24 cellular contexts compared by ENCODE assay signal in genomic region chr6:82740066-82740465, GRCh38.
"Had no signal": no experiment of that assay in that cellular context is flagged by ENCODE, and none has a peak within 500 bp of the region (broad histone marks: within the 10 kb centered on the region; RNA-seq: fewer than 3 reads in every experiment).

No MANE protein-coding gene starts in this region.

- H3K4me1 ChIP-seq: left lung, parathyroid adenoma, right lobe of liver, thyroid gland had no signal

- H3K4me1 Mint-ChIP-seq: activated naive CD4-positive, alpha-beta T cell treated with anti-CD3 and anti-CD28 coated beads, Interleukin-2, amount 10 ng/mL, durations not matched to agents 7 days and 5 days; immature natural killer cell; naive thymus-derived CD4-positive, alpha-beta T cell; T-helper 17 cell had no signal

- H3K4me3 Mint-ChIP-seq: activated naive CD4-positive, alpha-beta T cell treated with anti-CD3 and anti-CD28 coated beads, Interleukin-2, amount 10 ng/mL, durations not matched to agents 7 days and 5 days; activated T-cell treated with anti-CD3 and anti-CD28 coated beads, Interleukin-2, amount 50 U/mL, for 72 hours; immature natural killer cell; naive thymus-derived CD4-positive, alpha-beta T cell; stimulated activated naive CD8-positive, alpha-beta T cell treated with anti-CD3 and anti-CD28 coated beads, Interleukin-15, Interleukin-2, amounts not matched to agents 100 ng/mL and 50 ng/mL, for 24 hours; T-helper 17 cell had no signal

- DNase-seq: activated CD4-positive, alpha-beta T cell treated with anti-CD3 and anti-CD28 coated beads for 4 hours; activated CD4-positive, alpha-beta T cell treated with anti-CD3 and anti-CD28 coated beads, Interleukin-2, amount 50 U/mL, for 48 hours; activated CD4-positive, CD25-positive, alpha-beta regulatory T cell; activated effector memory CD4-positive, alpha-beta T cell treated with anti-CD3 and anti-CD28 coated beads, Interleukin-2, amount 50 U/mL, for 16 hours; activated naive CD4-positive, alpha-beta T cell treated with anti-CD3 and anti-CD28 coated beads, Interleukin-2, amount 10 ng/mL, durations not matched to agents 7 days and 5 days; activated T-cell treated with anti-CD3 and anti-CD28 coated beads, Interleukin-2, amount 50 U/mL, for 72 hours; amygdala; effector CD8-positive, alpha-beta T cell; foreskin melanocyte; immature natural killer cell; left lung; naive thymus-derived CD4-positive, alpha-beta T cell; right lobe of liver; stimulated activated CD4-positive, alpha-beta T cell treated with anti-CD3 and anti-CD28 coated beads, Interleukin-1b, Interleukin-23, amount 100 ng/mL, for 48 hours; substantia nigra; T-helper 17 cell; thyroid gland had no signal

- H3K27ac ChIP-seq: cardiac muscle cell, left lung, neutrophil, parathyroid adenoma, right lobe of liver, skin epidermis, thyroid gland had no signal

- H3K27ac Mint-ChIP-seq: activated naive CD4-positive, alpha-beta T cell treated with anti-CD3 and anti-CD28 coated beads, Interleukin-2, amount 10 ng/mL, durations not matched to agents 7 days and 5 days; activated T-cell treated with anti-CD3 and anti-CD28 coated beads, Interleukin-2, amount 50 U/mL, for 72 hours; immature natural killer cell; naive thymus-derived CD4-positive, alpha-beta T cell; stimulated activated naive CD8-positive, alpha-beta T cell treated with anti-CD3 and anti-CD28 coated beads, Interleukin-15, Interleukin-2, amounts not matched to agents 100 ng/mL and 50 ng/mL, for 24 hours; T-helper 17 cell had no signal

- H3K9me3 Mint-ChIP-seq: activated naive CD4-positive, alpha-beta T cell treated with anti-CD3 and anti-CD28 coated beads, Interleukin-2, amount 10 ng/mL, durations not matched to agents 7 days and 5 days; activated T-cell treated with anti-CD3 and anti-CD28 coated beads, Interleukin-2, amount 50 U/mL, for 72 hours; stimulated activated naive CD8-positive, alpha-beta T cell treated with anti-CD3 and anti-CD28 coated beads, Interleukin-15, Interleukin-2, amounts not matched to agents 100 ng/mL and 50 ng/mL, for 24 hours had no signal

- H3K27me3 ChIP-seq: cardiac muscle cell, left lung, neutrophil, right lobe of liver, thyroid gland had no signal

- H3K79me2 ChIP-seq: parathyroid adenoma had no signal

- H3K4me3 ChIP-seq: cardiac muscle cell, left lung, lung, right lobe of liver, skin epidermis, thyroid gland had no signal

- ATAC-seq: activated T-cell treated with anti-CD3 and anti-CD28 coated beads, Interleukin-2, amount 50 U/mL, for 72 hours; esophagus mucosa; left lung; naive thymus-derived CD4-positive, alpha-beta T cell; right lobe of liver; T-helper 17 cell had no signal

- H3K36me3 Mint-ChIP-seq: activated naive CD4-positive, alpha-beta T cell treated with anti-CD3 and anti-CD28 coated beads, Interleukin-2, amount 10 ng/mL, durations not matched to agents 7 days and 5 days; immature natural killer cell; naive thymus-derived CD4-positive, alpha-beta T cell had no signal

- H3K9ac ChIP-seq: parathyroid adenoma had no signal

- H3K36me3 ChIP-seq: cardiac muscle cell, left lung, neutrophil, right lobe of liver, thyroid gland had no signal

- H3K9me3 ChIP-seq: left lung, neutrophil, right lobe of liver, thyroid gland had no signal

- H2AFZ ChIP-seq: parathyroid adenoma had no signal

- H3K27me3 Mint-ChIP-seq: activated naive CD4-positive, alpha-beta T cell treated with anti-CD3 and anti-CD28 coated beads, Interleukin-2, amount 10 ng/mL, durations not matched to agents 7 days and 5 days; stimulated activated naive CD8-positive, alpha-beta T cell treated with anti-CD3 and anti-CD28 coated beads, Interleukin-15, Interleukin-2, amounts not matched to agents 100 ng/mL and 50 ng/mL, for 24 hours had no signal
